ENCODE assay signal across 15 cellular contexts in genomic region chr12:95742586-95742985, GRCh38. TPM values are rescaled to one million over a fixed set of nuclear protein-coding genes. Genes with fewer than 3 reads are reported as not detected.
DNase-seq lines count a peak whose midpoint lies in the region; ATAC-seq and TF ChIP-seq lines count a peak whose summit lies in the region.
"Had no signal": no experiment of that assay in that cellular context is flagged by ENCODE, and none has a peak within 500 bp of the region (broad histone marks: within the 10 kb centered on the region; RNA-seq: fewer than 3 reads in every experiment).

No MANE protein-coding gene starts in this region.

- peak; percentile 83 for DNase-seq in epithelial cell of esophagus (ENCODE audit: low read depth)
- peak; percentile 52 for DNase-seq in medulla oblongata (ENCODE audit: extremely low spot score)
- no peak for DNase-seq in sciatic nerve (ENCODE audit: low spot score)
- DNase-seq in NCI-H2227 treated with DMSO at 0.1 percent for 48 hours (lab: John Stamatoyannopoulos, UW): no peak
- no peak for DNase-seq in DMS 273 (lab: John Stamatoyannopoulos, UW; ENCODE audit: unreplicated experiment)
- DNase-seq in GM20000 (ENCODE audit: low spot score): no peak
- DNase-seq: CD8-positive, alpha-beta T cell; DMS 273 treated with DMSO at 0.1 percent for 48 hours; H7; NCI-H1105; NCI-H187; NCI-H82 had no signal

- ATAC-seq in sciatic nerve (peak; percentile 52), HG02610 (IDR thresholded peaks at IDR 0.05; ENCODE audit: unreplicated experiment) (no peak)
- ATAC-seq: CD8-positive, alpha-beta T cell had no signal

- intact Hi-C loops in sciatic nerve (cut with DNase I): no loop called here

- peak overlapping the region; percentile 43 for H3K27ac ChIP-seq in VCaP
- H3K27ac ChIP-seq: KMS-11 had no signal

- no peak for TF ChIP-seq CTCF in VCaP (conservative IDR thresholded peaks at IDR 0.05)
- no peak for TF ChIP-seq CTCF in epithelial cell of esophagus (IDR thresholded peaks at IDR 0.05; ENCODE audit: insufficient read depth, low read depth, low read length, missing control alignments)
- TF ChIP-seq CTCF in GM20000 (IDR thresholded peaks at IDR 0.05; ENCODE audit: extremely low read depth, missing control alignments): no peak

- H3K4me3 ChIP-seq in epithelial cell of esophagus (ENCODE audit: low read length): no peak overlapping the region

RNA-seq across cellular contexts. Expression of gene NTN4, which starts 48.0 kb away (rescaled TPM):
- total RNA-seq in sciatic nerve: 40.3 TPM

Comparison
In these comparisons a context has a peak if more than half of its experiments do, and no peak if none do; other contexts are left out.
1. DNase-seq: peak in epithelial cell of esophagus (single experiment) and medulla oblongata (single experiment); none in sciatic nerve (single experiment), NCI-H2227 treated with DMSO at 0.1 percent for 48 hours (single experiment), DMS 273 (single experiment) and GM20000 (single experiment).